In the genomic region with DNA sequence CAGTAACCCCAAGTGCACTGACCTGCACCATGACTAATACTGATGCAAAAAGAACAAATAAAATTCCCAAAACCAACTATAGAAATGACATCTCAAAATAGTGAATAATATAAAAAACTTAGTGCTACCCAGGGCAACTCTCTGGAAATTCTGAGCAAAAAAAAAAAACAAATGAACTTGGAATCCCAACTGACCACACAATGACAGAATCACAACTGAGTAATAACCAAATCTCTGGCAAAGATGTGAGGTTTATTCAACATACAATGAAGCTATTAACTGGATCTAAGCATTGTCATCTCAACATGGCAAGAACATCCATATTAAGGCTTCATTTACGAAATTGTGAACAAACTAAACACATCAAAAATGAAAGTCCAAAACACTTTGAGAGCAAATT, we compare ENCODE assay signal across 25 cellular contexts. TPM values are rescaled to one million over a fixed set of nuclear protein-coding genes. Genes with fewer than 3 reads are reported as not detected.
DNase-seq lines count a peak whose midpoint lies in the region; FAIRE-seq and TF ChIP-seq lines count a peak whose summit lies in the region.
"Had no signal": no experiment of that assay in that cellular context is flagged by ENCODE, and none has a peak within 500 bp of the region (broad histone marks: within the 10 kb centered on the region; RNA-seq: fewer than 3 reads in every experiment).

No MANE protein-coding gene starts in this region.

- peak overlapping the region; percentile 4 for H3K27ac Mint-ChIP-seq in progenitor cell of endocrine pancreas
- H3K27ac Mint-ChIP-seq: activated B cell treated with CpG ODN at 0.5 μM for 24 hours; activated CD4-positive, alpha-beta memory T cell treated with anti-CD3 and anti-CD28 coated beads, Interleukin-2, amount 10 ng/mL, durations not matched to agents 7 days and 5 days; effector memory CD8-positive, alpha-beta T cell; immature natural killer cell; natural killer cell; stimulated activated naive B cell treated with anti-CD40 and anti-IgM and Interleukin-4, amounts not matched to agents 10 μg/mL and 1 μg/mL and 100 μg/mL, for 72 hours had no signal

- 82 to 89% methylated on average over 1 of the region's 1 CpG for WGBS in GM23248 (ENCODE audit: low coverage in 1 of 2, low lambda C conversion rate in 2 of 2, missing lambda C conversion rate in 2 of 2), 2 experiments
- WGBS in SK-N-SH (ENCODE audit: low lambda C conversion rate), result 81% methylated on average over 1 of the region's 1 CpG

- H3K4me2 ChIP-seq in GM23248 (ENCODE audit: unreplicated experiment) (no peak overlapping the region), SK-N-SH (no peak overlapping the region)

- H3K27ac ChIP-seq in GM23248 (no peak overlapping the region), angular gyrus (ENCODE audit: low read depth, low read length) (peak overlapping the region; percentile 94), SK-N-SH (ENCODE audit: low read depth in 2 of 2, low read length in 1 of 2) (0 out of 4 replicates have a peak overlapping the region, but pooled peaks of 1 of the 2 experiments have one; percentile 14)
- H3K27ac ChIP-seq: ovary, tibial artery had no signal

- H3K4me1 ChIP-seq in GM23248 (ENCODE audit: insufficient read depth), result peaks cover 9% of the 10 kb centered on the region
- no peaks in the 10 kb centered on the region for H3K4me1 ChIP-seq in SK-N-SH (ENCODE audit: control insufficient read depth in 1 of 2, insufficient read depth in 2 of 2, low read depth in 1 of 2, low read length in 1 of 2)

- H4K20me1 ChIP-seq in GM23248 (ENCODE audit: insufficient read depth) (peaks cover 4% of the 10 kb centered on the region; the same call in 1 of the 2 replicates), SK-N-SH (ENCODE audit: insufficient read depth) (no peaks in the 10 kb centered on the region)

- H3K9me2 ChIP-seq in GM23248 (ENCODE audit: insufficient read depth) (no peaks in the 10 kb centered on the region), SK-N-SH (no peaks in the 10 kb centered on the region)

- FAIRE-seq in HTR-8/SVneo (lab: Jason Lieb, UNC), result no peak

- no peak overlapping the region for H2AFZ ChIP-seq in GM23248
- no peak overlapping the region for H2AFZ ChIP-seq in SK-N-SH (ENCODE audit: low read depth)

- peaks cover 9% of the 10 kb centered on the region; the same call in 1 of the 2 replicates for H3F3A ChIP-seq in GM23248 (ENCODE audit: insufficient read depth)
- H3F3A ChIP-seq in SK-N-SH (replicated peaks; ENCODE audit: insufficient read depth), result peaks cover 7% of the 10 kb centered on the region

- H3K9me3 Mint-ChIP-seq in progenitor cell of endocrine pancreas (ENCODE audit: low read depth), result peaks cover 8% of the 10 kb centered on the region
- H3K9me3 Mint-ChIP-seq: activated CD4-positive, alpha-beta memory T cell treated with anti-CD3 and anti-CD28 coated beads, Interleukin-2, amount 10 ng/mL, durations not matched to agents 7 days and 5 days; effector memory CD8-positive, alpha-beta T cell; natural killer cell had no signal

- peaks cover 13% of the 10 kb centered on the region for H3K36me3 Mint-ChIP-seq in progenitor cell of endocrine pancreas (ENCODE audit: insufficient read depth)
- H3K36me3 Mint-ChIP-seq: natural killer cell had no signal

- no peak for TF ChIP-seq RAD21 in SK-N-SH (IDR thresholded peaks at IDR 0.05; ENCODE audit: low read length)

- H3K9ac ChIP-seq in GM23248 (no peak overlapping the region), SK-N-SH (no peak overlapping the region)

- H3K9me3 ChIP-seq in GM23248 (ENCODE audit: low read depth) (no peaks in the 10 kb centered on the region), SK-N-SH (no peaks in the 10 kb centered on the region)
- H3K9me3 ChIP-seq: ovary, tibial artery had no signal

- in situ Hi-C loops in GM23248 (cut with MboI), result no loop called here

- H3K4me3 ChIP-seq in GM23248, result no peak overlapping the region
- H3K4me3 ChIP-seq in fibroblast of the aortic adventitia (ENCODE audit: low read depth, low read length), result no peak overlapping the region
- no peak overlapping the region for H3K4me3 ChIP-seq in SK-N-SH (ENCODE audit: low read depth in 2 of 2, low read length in 1 of 2)
- H3K4me3 ChIP-seq: ovary, tibial artery had no signal

- no peaks in the 10 kb centered on the region for H3K4me1 Mint-ChIP-seq in progenitor cell of endocrine pancreas (ENCODE audit: low read depth)
- H3K4me1 Mint-ChIP-seq: immature natural killer cell; stimulated activated naive B cell treated with anti-CD40 and anti-IgM and Interleukin-4, amounts not matched to agents 10 μg/mL and 1 μg/mL and 100 μg/mL, for 72 hours had no signal

- TF ChIP-seq CTCF in fibroblast of the aortic adventitia (IDR thresholded peaks at IDR 0.05; ENCODE audit: insufficient read depth, low read length) (no peak), progenitor cell of endocrine pancreas (IDR thresholded peaks at IDR 0.05; ENCODE audit: unreplicated experiment) (no peak), SK-N-SH (IDR thresholded peaks at IDR 0.05) (no peak)

- H3K27me3 Mint-ChIP-seq in progenitor cell of endocrine pancreas, result no peaks in the 10 kb centered on the region
- H3K27me3 Mint-ChIP-seq: activated B cell treated with CpG ODN at 0.5 μM for 24 hours; activated CD4-positive, alpha-beta memory T cell treated with anti-CD3 and anti-CD28 coated beads, Interleukin-2, amount 10 ng/mL, durations not matched to agents 7 days and 5 days; effector memory CD8-positive, alpha-beta T cell; stimulated activated naive B cell treated with anti-CD40 and anti-IgM and Interleukin-4, amounts not matched to agents 10 μg/mL and 1 μg/mL and 100 μg/mL, for 72 hours had no signal

- H3K36me3 ChIP-seq in GM23248 (ENCODE audit: low read depth) (no peaks in the 10 kb centered on the region), SK-N-SH (replicated peaks in 1 of 2; ENCODE audit: control insufficient read depth in 1 of 2, insufficient read depth in 2 of 2, low read length in 1 of 2) (no peaks in the 10 kb centered on the region)
- H3K36me3 ChIP-seq: ovary, tibial artery had no signal

- H3K79me2 ChIP-seq in GM23248 (ENCODE audit: insufficient read depth) (peaks cover 14% of the 10 kb centered on the region; the same call in 1 of the 2 replicates), SK-N-SH (ENCODE audit: insufficient read depth) (peaks cover 2% of the 10 kb centered on the region; the same call in 1 of the 2 replicates)

- DNase-seq in GM23248, result peak; percentile 71
- DNase-seq in fibroblast of the aortic adventitia (ENCODE audit: low read depth), result peak; percentile 75
- DNase-seq in progenitor cell of endocrine pancreas (ENCODE audit: low spot score, unreplicated experiment), result no peak
- no peak for DNase-seq in SK-N-SH
- no peak for DNase-seq in NCI-H128 (lab: John Stamatoyannopoulos, UW; ENCODE audit: unreplicated experiment)
- DNase-seq in kidney glomerular epithelial cell (lab: John Stamatoyannopoulos, UW), result no peak
- DNase-seq in HTR-8/SVneo (ENCODE audit: insufficient read length, low spot score), result no peak
- DNase-seq: ACHN; activated B cell treated with CpG ODN at 0.5 μM for 24 hours; activated CD4-positive, alpha-beta memory T cell treated with anti-CD3 and anti-CD28 coated beads, Interleukin-2, amount 10 ng/mL, durations not matched to agents 7 days and 5 days; activated naive CD4-positive, alpha-beta T cell; activated T-cell treated with anti-CD3 and anti-CD28 coated beads for 4 hours; amniotic stem cell; effector memory CD8-positive, alpha-beta T cell; GF-D8; immature natural killer cell; natural killer cell; NCI-H1092; NCI-H2107; NCI-H510A; ovary; stimulated activated CD4-positive, alpha-beta T cell treated with anti-CD3 and anti-CD28 coated beads, Interleukin-2, amount 100 ng/mL, for 24 hours; stimulated activated naive B cell treated with anti-CD40 and anti-IgM and Interleukin-4, amounts not matched to agents 10 μg/mL and 1 μg/mL and 100 μg/mL, for 72 hours; tibial artery had no signal

- no peak for TF ChIP-seq EP300 in SK-N-SH (IDR thresholded peaks at IDR 0.05; ENCODE audit: borderline replicate concordance in 1 of 2, low read depth in 1 of 2, low read length in 1 of 2)

- POLR2A ChIA-PET in SK-N-SH (lab: Yijun Ruan, JAX), result no interaction called here

- CTCF ChIA-PET in SK-N-SH (lab: Yijun Ruan, JAX), result interaction anchor here (1.3 kb wide), 1 partner anchor 57 kb away, joined by 5 read pairs; no protein-coding TSS in a partner anchor

- no peak overlapping the region for H3K4me3 Mint-ChIP-seq in progenitor cell of endocrine pancreas (ENCODE audit: low read depth)
- H3K4me3 Mint-ChIP-seq: activated B cell treated with CpG ODN at 0.5 μM for 24 hours; activated CD4-positive, alpha-beta memory T cell treated with anti-CD3 and anti-CD28 coated beads, Interleukin-2, amount 10 ng/mL, durations not matched to agents 7 days and 5 days; effector memory CD8-positive, alpha-beta T cell; immature natural killer cell; natural killer cell; stimulated activated naive B cell treated with anti-CD40 and anti-IgM and Interleukin-4, amounts not matched to agents 10 μg/mL and 1 μg/mL and 100 μg/mL, for 72 hours had no signal

- H3K27me3 ChIP-seq in GM23248 (replicated peaks; ENCODE audit: insufficient read depth) (no peaks in the 10 kb centered on the region), SK-N-SH (ENCODE audit: insufficient read depth) (no peaks in the 10 kb centered on the region)
- H3K27me3 ChIP-seq: ovary, tibial artery had no signal

TF ChIP-seq in SK-N-SH, 30 proteins besides CTCF, POLR2A, EP300 and RAD21 (continues in another document):
- no peak for TF ChIP-seq TCF12 (IDR thresholded peaks at IDR 0.05)
- TF ChIP-seq GATA2 (CRISPR knock-in tag; IDR thresholded peaks at IDR 0.05), result no peak
- no peak for TF ChIP-seq FOXM1 (IDR thresholded peaks at IDR 0.05; ENCODE audit: low read depth)
- TF ChIP-seq FOXJ3 (CRISPR knock-in tag; IDR thresholded peaks at IDR 0.05), result no peak
- no peak for TF ChIP-seq EZH2phosphoT487 (IDR thresholded peaks at IDR 0.05; ENCODE audit: borderline replicate concordance, low read depth)
- no peak for TF ChIP-seq MXI1 (IDR thresholded peaks at IDR 0.05; ENCODE audit: low read depth, low read length)
- TF ChIP-seq, protein P1, sequence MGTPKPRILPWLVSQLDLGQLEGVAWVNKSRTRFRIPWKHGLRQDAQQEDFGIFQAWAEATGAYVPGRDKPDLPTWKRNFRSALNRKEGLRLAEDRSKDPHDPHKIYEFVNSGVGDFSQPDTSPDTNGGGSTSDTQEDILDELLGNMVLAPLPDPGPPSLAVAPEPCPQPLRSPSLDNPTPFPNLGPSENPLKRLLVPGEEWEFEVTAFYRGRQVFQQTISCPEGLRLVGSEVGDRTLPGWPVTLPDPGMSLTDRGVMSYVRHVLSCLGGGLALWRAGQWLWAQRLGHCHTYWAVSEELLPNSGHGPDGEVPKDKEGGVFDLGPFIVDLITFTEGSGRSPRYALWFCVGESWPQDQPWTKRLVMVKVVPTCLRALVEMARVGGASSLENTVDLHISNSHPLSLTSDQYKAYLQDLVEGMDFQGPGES (IDR thresholded peaks at IDR 0.05; ENCODE audit: low read depth, low read length), result no peak

RNA-seq across cellular contexts. Expression of a gene that starts 22.7 kb away (rescaled TPM):
- total RNA-seq in GM23248 (2014; rRNA removed; shearing (Covaris generic)), result 18.3 and 20.7 TPM in 2 replicates
- polyA plus RNA-seq in GM23248 (2016; fragmentation: Nextera tagmentation; extraction: Ambion mirVana) (8.9 and 9.0 TPM in 2 replicates), SK-N-SH (2012; rRNA removed) (7.4 and 7.8 TPM in 2 replicates)
- total RNA-seq in fibroblast of the aortic adventitia (ENCODE audit: low replicate concordance) (28.4 and 30.2 TPM in 2 replicates), progenitor cell of endocrine pancreas (71.9 and 72.6 TPM in 2 replicates)
- 5.1 and 6.2 TPM in 2 replicates for polyA plus RNA-seq in SK-N-SH (2012; cell fraction: cytosol; rRNA removed)
- 6.3 and 13.7 TPM in 2 replicates for polyA plus RNA-seq in SK-N-SH (2012; cell fraction: nucleus; rRNA removed)

Comparison
In these comparisons a context has a peak if more than half of its experiments do, and no peak if none do; other contexts are left out.
1. DNase-seq: peak in GM23248 (single experiment) and fibroblast of the aortic adventitia (single experiment); none in progenitor cell of endocrine pancreas (single experiment), SK-N-SH (single experiment), NCI-H128 (single experiment), kidney glomerular epithelial cell (single experiment) and HTR-8/SVneo (single experiment).